Comparison of ENCODE assay signal across 10 cellular contexts in the genomic region with DNA sequence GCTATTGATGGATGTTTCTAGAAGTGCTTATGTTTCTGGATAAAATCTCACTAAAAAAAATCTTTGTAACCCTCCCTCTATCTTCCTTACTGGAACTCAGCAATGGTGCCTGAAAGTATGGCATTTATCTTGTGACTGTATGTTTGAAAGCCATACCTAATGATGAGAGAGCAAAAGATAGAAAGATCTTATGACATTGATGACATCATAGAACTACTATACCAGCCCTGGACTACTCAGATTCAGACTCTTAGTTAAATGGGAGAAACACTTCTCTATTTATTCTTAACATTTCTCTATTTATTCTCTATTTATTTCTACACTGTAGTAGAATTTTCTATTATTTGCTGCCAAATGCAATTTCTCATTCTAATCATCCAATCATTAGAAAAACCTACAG. TPM values are rescaled to one million over a fixed set of nuclear protein-coding genes. Genes with fewer than 3 reads are reported as not detected.
"Had no signal": no experiment of that assay in that cellular context is flagged by ENCODE, and none has a peak within 500 bp of the region (broad histone marks: within the 10 kb centered on the region; RNA-seq: fewer than 3 reads in every experiment).

No MANE protein-coding gene starts in this region.

- DNase-seq: IMR-90, KBM-7, KG1 had no signal

- ATAC-seq: K562 had no signal

- FAIRE-seq: HTR-8/SVneo, K562 had no signal

- H3K9ac ChIP-seq: KMS-11 had no signal

- H3K4me3 ChIP-seq: K562 had no signal

- H3K4me2 ChIP-seq: KMS-11 had no signal

- H3K27ac ChIP-seq: HL-60, KMS-11 had no signal

RNA-seq across cellular contexts. Expression of a gene that starts 32.7 kb away (rescaled TPM):
- total RNA-seq: HT-29, HT1080, IMR-90, K562 had no signal
- polyA plus RNA-seq: IgD-negative memory B cell, IMR-90, K562 had no signal
